ENCODE assay signal across 33 cellular contexts in genomic region chr3:175662815-175663214, GRCh38.
"Had no signal": no experiment of that assay in that cellular context is flagged by ENCODE, and none has a peak within 500 bp of the region (broad histone marks: within the 10 kb centered on the region; RNA-seq: fewer than 3 reads in every experiment).

No MANE protein-coding gene starts in this region.

- H3K4me1 ChIP-seq: ascending aorta, body of pancreas, breast epithelium had no signal

- H3K27me3 Mint-ChIP-seq: activated B cell treated with CpG ODN at 0.5 μM for 24 hours; activated CD4-positive, alpha-beta memory T cell treated with anti-CD3 and anti-CD28 coated beads, Interleukin-2, amount 10 ng/mL, durations not matched to agents 7 days and 5 days; activated CD4-positive, alpha-beta T cell treated with anti-CD3 and anti-CD28 coated beads for 36 hours; activated CD4-positive, alpha-beta T cell treated with anti-CD3 and anti-CD28 coated beads, Interleukin-2, amount 10 ng/mL, durations not matched to agents 7 days and 5 days; activated CD8-positive, alpha-beta memory T cell treated with anti-CD3 and anti-CD28 coated beads, Interleukin-2, amount 10 ng/mL, durations not matched to agents 7 days and 5 days; activated naive CD4-positive, alpha-beta T cell treated with anti-CD3 and anti-CD28 coated beads, Interleukin-2, amount 10 ng/mL, durations not matched to agents 7 days and 5 days; activated naive CD4-positive, alpha-beta T cell treated with anti-CD3 and anti-CD28 coated beads, Interleukin-2, amount 50 U/mL, for 24 hours; activated naive CD8-positive, alpha-beta T cell; activated naive CD8-positive, alpha-beta T cell treated with anti-CD3 and anti-CD28 coated beads, Interleukin-2, amount 10 ng/mL, durations not matched to agents 7 days and 5 days; activated naive CD8-positive, alpha-beta T cell treated with anti-CD3 and anti-CD28 coated beads, Interleukin-2, amount 50 U/mL, for 24 hours; activated T-cell treated with anti-CD3 and anti-CD28 coated beads, Interleukin-2, amount 50 U/mL, for 24 hours; T-helper 17 cell had no signal

- H3K9me3 Mint-ChIP-seq: activated B cell treated with CpG ODN at 0.5 μM for 24 hours; activated CD4-positive, alpha-beta T cell treated with anti-CD3 and anti-CD28 coated beads, Interleukin-2, amount 10 ng/mL, durations not matched to agents 7 days and 5 days; activated naive CD4-positive, alpha-beta T cell treated with anti-CD3 and anti-CD28 coated beads, Interleukin-2, amount 50 U/mL, for 24 hours; activated naive CD8-positive, alpha-beta T cell treated with anti-CD3 and anti-CD28 coated beads, Interleukin-2, amount 10 ng/mL, durations not matched to agents 7 days and 5 days; activated T-cell treated with anti-CD3 and anti-CD28 coated beads, Interleukin-2, amount 50 U/mL, for 24 hours had no signal

- H3K27ac ChIP-seq: ascending aorta, body of pancreas, brain microvascular endothelial cell, breast epithelium, VCaP had no signal

- H3K4me3 ChIP-seq: ascending aorta, body of pancreas, breast epithelium had no signal

- H3K27me3 ChIP-seq: ascending aorta, body of pancreas, brain microvascular endothelial cell, breast epithelium had no signal

- DNase-seq: activated B cell treated with CpG ODN at 0.5 μM for 24 hours; activated CD4-positive, alpha-beta memory T cell treated with anti-CD3 and anti-CD28 coated beads, Interleukin-2, amount 10 ng/mL, durations not matched to agents 7 days and 5 days; activated CD4-positive, alpha-beta T cell treated with anti-CD3 and anti-CD28 coated beads for 1 hour; activated CD4-positive, alpha-beta T cell treated with anti-CD3 and anti-CD28 coated beads for 36 hours; activated CD4-positive, alpha-beta T cell treated with anti-CD3 and anti-CD28 coated beads for 48 hours; activated CD4-positive, alpha-beta T cell treated with anti-CD3 and anti-CD28 coated beads, Interleukin-2, amount 10 ng/mL, durations not matched to agents 7 days and 5 days; activated CD4-positive, alpha-beta T cell treated with anti-CD3 and anti-CD28 coated beads, Interleukin-2, amount 50 U/mL, for 48 hours; activated CD8-positive, alpha-beta memory T cell treated with anti-CD3 and anti-CD28 coated beads for 24 hours; activated CD8-positive, alpha-beta memory T cell treated with anti-CD3 and anti-CD28 coated beads, Interleukin-2, amount 10 ng/mL, durations not matched to agents 7 days and 5 days; activated CD8-positive, alpha-beta memory T cell treated with anti-CD3 and anti-CD28 coated beads, Interleukin-2, amount 50 U/mL, for 48 hours; activated CD8-positive, alpha-beta T cell treated with anti-CD3 and anti-CD28 coated beads, Interleukin-2, amount 10 ng/mL, durations not matched to agents 7 days and 5 days; activated effector memory CD4-positive, alpha-beta T cell treated with Interleukin-2 at 50 U/mL for 16 hours; activated gamma-delta T cell; activated naive CD4-positive, alpha-beta T cell treated with anti-CD3 and anti-CD28 coated beads, Interleukin-2, amount 10 ng/mL, durations not matched to agents 7 days and 5 days; activated naive CD4-positive, alpha-beta T cell treated with Interleukin-2 at 50 U/mL for 16 hours; activated naive CD8-positive, alpha-beta T cell treated with anti-CD3 and anti-CD28 coated beads, Interleukin-2, amount 10 ng/mL, durations not matched to agents 7 days and 5 days; activated naive CD8-positive, alpha-beta T cell treated with anti-CD3 and anti-CD28 coated beads, Interleukin-2, amount 50 U/mL, for 24 hours; activated T-cell treated with anti-CD3 and anti-CD28 coated beads, Interleukin-2, amount 50 U/mL, for 24 hours; activated T-cell treated with anti-CD3 and anti-CD28 coated beads, Interleukin-2, amount 50 U/mL, for 48 hours; amygdala; anterior cingulate cortex; body of pancreas; brain microvascular endothelial cell; central memory CD4-positive, alpha-beta T cell; T-helper 17 cell; T1000 had no signal

- ATAC-seq: activated CD4-positive, alpha-beta T cell treated with anti-CD3 and anti-CD28 coated beads for 36 hours; activated CD4-positive, CD25-positive, alpha-beta regulatory T cell treated with anti-CD3 and anti-CD28 coated beads, Interleukin-2, amount 50 U/mL, for 24 hours; activated CD8-positive, alpha-beta memory T cell treated with anti-CD3 and anti-CD28 coated beads, Interleukin-2, amount 10 ng/mL, durations not matched to agents 7 days and 5 days; activated CD8-positive, alpha-beta T cell treated with anti-CD3 and anti-CD28 coated beads, Interleukin-2, amount 10 ng/mL, durations not matched to agents 7 days and 5 days; activated naive CD8-positive, alpha-beta T cell treated with anti-CD3 and anti-CD28 coated beads, Interleukin-2, amount 50 U/mL, for 24 hours; body of pancreas; T-helper 17 cell had no signal

- H3K36me3 ChIP-seq: ascending aorta, brain microvascular endothelial cell, breast epithelium had no signal

- H3K27ac Mint-ChIP-seq: activated B cell treated with CpG ODN at 0.5 μM for 24 hours; activated CD4-positive, alpha-beta memory T cell treated with anti-CD3 and anti-CD28 coated beads, Interleukin-2, amount 10 ng/mL, durations not matched to agents 7 days and 5 days; activated CD4-positive, alpha-beta T cell treated with anti-CD3 and anti-CD28 coated beads for 36 hours; activated CD4-positive, alpha-beta T cell treated with anti-CD3 and anti-CD28 coated beads, Interleukin-2, amount 10 ng/mL, durations not matched to agents 7 days and 5 days; activated CD8-positive, alpha-beta memory T cell treated with anti-CD3 and anti-CD28 coated beads, Interleukin-2, amount 10 ng/mL, durations not matched to agents 7 days and 5 days; activated CD8-positive, alpha-beta T cell treated with anti-CD3 and anti-CD28 coated beads, Interleukin-2, amount 10 ng/mL, durations not matched to agents 7 days and 5 days; activated naive CD4-positive, alpha-beta T cell treated with anti-CD3 and anti-CD28 coated beads, Interleukin-2, amount 10 ng/mL, durations not matched to agents 7 days and 5 days; activated naive CD4-positive, alpha-beta T cell treated with anti-CD3 and anti-CD28 coated beads, Interleukin-2, amount 50 U/mL, for 24 hours; activated naive CD8-positive, alpha-beta T cell; activated naive CD8-positive, alpha-beta T cell treated with anti-CD3 and anti-CD28 coated beads, Interleukin-2, amount 10 ng/mL, durations not matched to agents 7 days and 5 days; activated naive CD8-positive, alpha-beta T cell treated with anti-CD3 and anti-CD28 coated beads, Interleukin-2, amount 50 U/mL, for 24 hours; activated T-cell treated with anti-CD3 and anti-CD28 coated beads, Interleukin-2, amount 50 U/mL, for 24 hours; activated T-helper 2 cell treated with anti-CD3 and anti-CD28 coated beads, Interferon-gamma antibody, Interleukin-2, Interleukin-4, amounts not matched to agents 10 μg/mL and 5 μg/mL and 100 μg/mL, durations not matched to agents 14 hours and 24 hours and 36 hours; T-helper 17 cell had no signal

- H3K9me3 ChIP-seq: ascending aorta, body of pancreas, breast epithelium had no signal

- H3K4me3 Mint-ChIP-seq: activated B cell treated with CpG ODN at 0.5 μM for 24 hours; activated CD4-positive, alpha-beta memory T cell treated with anti-CD3 and anti-CD28 coated beads, Interleukin-2, amount 10 ng/mL, durations not matched to agents 7 days and 5 days; activated CD4-positive, alpha-beta T cell treated with anti-CD3 and anti-CD28 coated beads for 36 hours; activated CD4-positive, alpha-beta T cell treated with anti-CD3 and anti-CD28 coated beads, Interleukin-2, amount 10 ng/mL, durations not matched to agents 7 days and 5 days; activated CD8-positive, alpha-beta memory T cell treated with anti-CD3 and anti-CD28 coated beads, Interleukin-2, amount 10 ng/mL, durations not matched to agents 7 days and 5 days; activated CD8-positive, alpha-beta T cell treated with anti-CD3 and anti-CD28 coated beads, Interleukin-2, amount 10 ng/mL, durations not matched to agents 7 days and 5 days; activated naive CD4-positive, alpha-beta T cell treated with anti-CD3 and anti-CD28 coated beads, Interleukin-2, amount 10 ng/mL, durations not matched to agents 7 days and 5 days; activated naive CD4-positive, alpha-beta T cell treated with anti-CD3 and anti-CD28 coated beads, Interleukin-2, amount 50 U/mL, for 24 hours; activated naive CD8-positive, alpha-beta T cell; activated naive CD8-positive, alpha-beta T cell treated with anti-CD3 and anti-CD28 coated beads, Interleukin-2, amount 10 ng/mL, durations not matched to agents 7 days and 5 days; activated naive CD8-positive, alpha-beta T cell treated with anti-CD3 and anti-CD28 coated beads, Interleukin-2, amount 50 U/mL, for 24 hours; activated T-cell treated with anti-CD3 and anti-CD28 coated beads, Interleukin-2, amount 50 U/mL, for 24 hours; T-helper 17 cell had no signal

- H3K4me1 Mint-ChIP-seq: activated B cell treated with CpG ODN at 0.5 μM for 24 hours; activated CD4-positive, alpha-beta memory T cell treated with anti-CD3 and anti-CD28 coated beads, Interleukin-2, amount 10 ng/mL, durations not matched to agents 7 days and 5 days; activated CD4-positive, alpha-beta T cell treated with anti-CD3 and anti-CD28 coated beads for 36 hours; activated CD4-positive, alpha-beta T cell treated with anti-CD3 and anti-CD28 coated beads, Interleukin-2, amount 10 ng/mL, durations not matched to agents 7 days and 5 days; activated CD8-positive, alpha-beta memory T cell treated with anti-CD3 and anti-CD28 coated beads, Interleukin-2, amount 10 ng/mL, durations not matched to agents 7 days and 5 days; activated naive CD4-positive, alpha-beta T cell treated with anti-CD3 and anti-CD28 coated beads, Interleukin-2, amount 10 ng/mL, durations not matched to agents 7 days and 5 days; activated naive CD4-positive, alpha-beta T cell treated with anti-CD3 and anti-CD28 coated beads, Interleukin-2, amount 50 U/mL, for 24 hours; activated naive CD8-positive, alpha-beta T cell treated with anti-CD3 and anti-CD28 coated beads, Interleukin-2, amount 10 ng/mL, durations not matched to agents 7 days and 5 days; activated naive CD8-positive, alpha-beta T cell treated with anti-CD3 and anti-CD28 coated beads, Interleukin-2, amount 50 U/mL, for 24 hours; T-helper 17 cell had no signal

- H3K36me3 Mint-ChIP-seq: activated CD8-positive, alpha-beta memory T cell treated with anti-CD3 and anti-CD28 coated beads, Interleukin-2, amount 10 ng/mL, durations not matched to agents 7 days and 5 days; activated naive CD4-positive, alpha-beta T cell treated with anti-CD3 and anti-CD28 coated beads, Interleukin-2, amount 10 ng/mL, durations not matched to agents 7 days and 5 days; activated naive CD4-positive, alpha-beta T cell treated with anti-CD3 and anti-CD28 coated beads, Interleukin-2, amount 50 U/mL, for 24 hours; activated naive CD8-positive, alpha-beta T cell; activated naive CD8-positive, alpha-beta T cell treated with anti-CD3 and anti-CD28 coated beads, Interleukin-2, amount 10 ng/mL, durations not matched to agents 7 days and 5 days had no signal
